Comparison of ENCODE assay signal across 25 cellular contexts in genomic region chrX:65997978-65998717, GRCh38. TPM values are rescaled to one million over a fixed set of nuclear protein-coding genes. Genes with fewer than 3 reads are reported as not detected.
A peak's percentile ranks its signal among the peaks of the same experiment; 100 is the strongest.
DNase-seq lines count a peak whose midpoint lies in the region; ATAC-seq, FAIRE-seq and TF ChIP-seq lines count a peak whose summit lies in the region.
"Had no signal": no experiment of that assay in that cellular context is flagged by ENCODE, and none has a peak within 500 bp of the region (broad histone marks: within the 10 kb centered on the region; RNA-seq: fewer than 3 reads in every experiment).

No MANE protein-coding gene starts in this region.

- ATAC-seq in left ventricle myocardium superior: peak; percentile 23
- ATAC-seq in K562: peak; percentile 80
- ATAC-seq: activated CD8-positive, alpha-beta memory T cell treated with anti-CD3 and anti-CD28 coated beads, Interleukin-2, amount 10 ng/mL, durations not matched to agents 7 days and 5 days; activated T-helper 17 cell treated with anti-CD3 and anti-CD28 coated beads, Interleukin-2, amount 50 U/mL, for 72 hours; foreskin keratinocyte; psoas muscle had no signal

- DNase-seq in left ventricle myocardium superior (no peak), right atrium auricular region (ENCODE audit: low spot score) (no peak), NOMO-1 treated with dmso at 0.1 percent for 144 hours (lab: John Stamatoyannopoulos, UW; ENCODE audit: unreplicated experiment) (peak; percentile 94), K562 (ENCODE audit: extremely low read depth in 1 of 4, low spot score in 3 of 4) (peak; percentile 81 to 94 (median 84)), AG08395 (ENCODE audit: low spot score) (no peak), NCI-H446 treated with DMSO at 0.1 percent for 48 hours (lab: John Stamatoyannopoulos, UW) (no peak), RPMI8226 (no peak), SJCRH30 (no peak)
- DNase-seq: activated CD4-positive, CD25-positive, alpha-beta regulatory T cell treated with anti-CD3 and anti-CD28 coated beads, Interleukin-2, amount 50 U/mL, for 72 hours; activated CD8-positive, alpha-beta memory T cell treated with anti-CD3 and anti-CD28 coated beads, Interleukin-2, amount 10 ng/mL, durations not matched to agents 7 days and 5 days; CD4-positive, CD25-positive, alpha-beta regulatory T cell; cortex of kidney; DMS79 treated with DMSO at 0.1 percent for 48 hours; foreskin keratinocyte; hypothalamus; NCI-H1436 treated with DMSO at 0.1 percent for 48 hours; NCI-H226; psoas muscle; T-helper 2 cell; testis had no signal

- no peak for TF ChIP-seq CTCF in right atrium auricular region (IDR thresholded peaks at IDR 0.05)
- no peak for TF ChIP-seq CTCF in K562 (IDR thresholded peaks at IDR 0.05 in 2 of 3, conservative IDR thresholded peaks at IDR 0.05 in 1 of 3; ENCODE audit: insufficient read depth in 2 of 3, low read depth in 1 of 3, low read length in 3 of 3)

- H3K79me2 ChIP-seq in K562 (ENCODE audit: control insufficient read depth, insufficient read depth, low read length): peaks cover 56% of the 10 kb centered on the region

- H3K9ac ChIP-seq in K562 (ENCODE audit: insufficient read depth in 1 of 2, low read depth in 2 of 2, low read length in 2 of 2): peak overlapping the region; percentile 11 to 88; a peak in 3 of 4 replicates

- H3K4me2 ChIP-seq in K562 (ENCODE audit: insufficient read depth, low read length): peak overlapping the region; percentile 80

- peak; percentile 10 to 42; a peak in 2 of 4 replicates for TF ChIP-seq RAD21 in K562 (CRISPR knock-in tag; conservative IDR thresholded peaks at IDR 0.05 in 1 of 2, IDR thresholded peaks at IDR 0.05 in 1 of 2)

- no peak overlapping the region for H2AFZ ChIP-seq in K562 (ENCODE audit: low read depth, low read length)

- H3K36me3 ChIP-seq in right atrium auricular region: no peaks in the 10 kb centered on the region
- peaks cover 4% of the 10 kb centered on the region; the same call in 2 of the 3 replicates for H3K36me3 ChIP-seq in K562 (ENCODE audit: control insufficient read depth, insufficient read depth, low read length)
- no peaks in the 10 kb centered on the region for H3K36me3 ChIP-seq in SJCRH30

- 7% methylated on average over 2 of the region's 2 CpGs for WGBS in K562 (ENCODE audit: insufficient coverage, low coverage, missing lambda C conversion rate)

- intact Hi-C loops in left ventricle myocardium superior (cut with micrococcal nuclease): no loop called here
- intact Hi-C loops in K562 (cut with micrococcal nuclease): loop anchor here (1.0 kb wide), 2 partner anchors 11 to 17 kb away; no protein-coding TSS in a partner anchor

- POLR2A ChIA-PET in K562 (lab: Yijun Ruan, JAX): interaction anchor here (0.5 to 5.3 kb wide), 12 partner anchors 8 to 1005 kb away, joined by 3 to 49 read pairs (median 4); no protein-coding TSS in a partner anchor

- no peaks in the 10 kb centered on the region for H3K9me1 ChIP-seq in K562 (ENCODE audit: control insufficient read depth, insufficient read depth, low read length)

- peak; percentile 100 for TF ChIP-seq EP300 in K562 (IDR thresholded peaks at IDR 0.05; ENCODE audit: low read length)

- H4K20me1 ChIP-seq in K562 (replicated peaks; ENCODE audit: control insufficient read depth, insufficient read depth, low read length): no peaks in the 10 kb centered on the region

- H3K4me3 ChIP-seq in right atrium auricular region (no peak overlapping the region), K562 (no peak overlapping the region), SJCRH30 (no peak overlapping the region)
- H3K4me3 ChIP-seq: psoas muscle, testis had no signal

- peak; percentile 78 for TF ChIP-seq POLR2A in K562 (conservative IDR thresholded peaks at IDR 0.05)

- H3K27me3 ChIP-seq in right atrium auricular region: no peaks in the 10 kb centered on the region
- H3K27me3 ChIP-seq in K562 (ENCODE audit: control insufficient read depth in 2 of 2, insufficient read depth in 2 of 2, low read length in 2 of 2): no peaks in the 10 kb centered on the region
- no peaks in the 10 kb centered on the region for H3K27me3 ChIP-seq in SJCRH30
- H3K27me3 ChIP-seq: foreskin keratinocyte, testis had no signal

- H3K4me1 ChIP-seq in right atrium auricular region (no peaks in the 10 kb centered on the region), K562 (replicated peaks in 1 of 2; ENCODE audit: control insufficient read depth in 2 of 2, insufficient read depth in 2 of 2, low read length in 2 of 2) (peaks cover 5 to 78% of the 10 kb centered on the region in 2 experiments; a peak in 4 of 5 replicates), SJCRH30 (no peaks in the 10 kb centered on the region)
- H3K4me1 ChIP-seq: foreskin keratinocyte, psoas muscle, testis had no signal

- CTCF ChIA-PET in K562 (lab: Yijun Ruan, JAX; ENCODE audit: low intra/inter-chr PET ratio): interaction anchor here (0.6 kb wide), 1 partner anchor 11 kb away, joined by 3 read pairs; no protein-coding TSS in a partner anchor

- BruUV-seq in K562 (replicated peaks; lab: Mats Ljungman, UMichigan): no TSS peak

- H3K9me3 ChIP-seq in right atrium auricular region: no peaks in the 10 kb centered on the region
- H3K9me3 ChIP-seq in K562 (replicated peaks; ENCODE audit: control insufficient read depth, insufficient read depth, low read depth, low read length): no peaks in the 10 kb centered on the region
- no peaks in the 10 kb centered on the region for H3K9me3 ChIP-seq in SJCRH30 (replicated peaks)
- H3K9me3 ChIP-seq: psoas muscle, testis had no signal

- H3K27ac ChIP-seq in right atrium auricular region: no peak overlapping the region
- peak overlapping the region; percentile 99 for H3K27ac ChIP-seq in K562 (ENCODE audit: extremely low read depth, low read depth, low read length)
- no peak overlapping the region for H3K27ac ChIP-seq in SJCRH30
- H3K27ac ChIP-seq: foreskin keratinocyte, psoas muscle, testis had no signal

- FAIRE-seq in K562 (lab: Jason Lieb, UNC): peak; percentile 97
- FAIRE-seq: A204.1, endothelial cell of umbilical vein, H1 had no signal

- in situ Hi-C loops in K562 (cut with MboI): no loop called here

TF ChIP-seq in K562, 482 proteins besides CTCF, POLR2A, EP300 and RAD21 (continues in another document):
- TF ChIP-seq CHCHD3 (CRISPR knock-in tag; IDR thresholded peaks at IDR 0.05) (no peak), RHOXF2B (CRISPR knock-in tag; conservative IDR thresholded peaks at IDR 0.05) (no peak; the same call in 1 of the 2 replicates), HNRNPLL (IDR thresholded peaks at IDR 0.05; ENCODE audit: low read depth, low read length, poor library complexity, severe bottlenecking) (no peak), RNF2 (IDR thresholded peaks at IDR 0.05) (peak; percentile 100), GTF2A2 (tag; IDR thresholded peaks at IDR 0.05) (no peak), NFIC (IDR thresholded peaks at IDR 0.05) (peak; percentile 55), DNMT1 (IDR thresholded peaks at IDR 0.05) (no peak), SPI1 (IDR thresholded peaks at IDR 0.05; ENCODE audit: borderline replicate concordance, low read depth, low read length) (peak; percentile 95), TRIM24 (IDR thresholded peaks at IDR 0.05) (peak; percentile 72 to 91; a peak in 3 of 4 replicates), HDAC2 (IDR thresholded peaks at IDR 0.05) (peak; percentile 52; the same call in 1 of the 2 replicates), MAFK (IDR thresholded peaks at IDR 0.05; ENCODE audit: low read length) (peak; percentile 88), TARDBP (IDR thresholded peaks at IDR 0.05) (no peak), KDM4B (IDR thresholded peaks at IDR 0.05; ENCODE audit: borderline replicate concordance in 2 of 2, low read depth in 1 of 2) (no peak), HMGN3 (IDR thresholded peaks at IDR 0.05; ENCODE audit: borderline replicate concordance, extremely low read depth, insufficient read length, low read depth, low read length) (peak; percentile 87), SNRNP70 (optimal IDR thresholded peaks at IDR 0.05; ENCODE audit: low read depth, low read length) (no peak), MLLT1 (IDR thresholded peaks at IDR 0.05) (peak; percentile 83 to 90; a peak in 3 of 4 replicates), MAZ (CRISPR knock-in tag; conservative IDR thresholded peaks at IDR 0.05 in 1 of 2, IDR thresholded peaks at IDR 0.05 in 1 of 2) (peak in 1 of 2 experiments; percentile 48; a peak in 1 of 4 replicates)

RNA-seq across cellular contexts. Expression of gene VSIG4, which starts 41.7 kb away (rescaled TPM):
- total RNA-seq in left ventricle myocardium superior: 42.1 TPM
- 10 to 100 TPM; 28.0 to 71.6 TPM for total RNA-seq in right atrium auricular region
- not detected in 2 replicates for total RNA-seq in K562 (2011; cell fraction: chromatin; rRNA removed; ENCODE audit: low replicate concordance)
- 0.17 TPM in 1 of 2 replicates, not detected in the other for total RNA-seq in K562 (2011; cell fraction: nucleolus; rRNA removed)
- total RNA-seq in K562 (2011; cell fraction: nucleoplasm; rRNA removed): 0.37 TPM in 1 of 2 replicates, not detected in the other
- not detected in 2 replicates for total RNA-seq in K562 (2014; rRNA removed)
- 0.22 and 0.29 TPM in 2 replicates for total RNA-seq in K562 (2014; rRNA removed; fragmentation: Illumina TruSeq; extraction: Trizol)
- total RNA-seq in K562 (2015; rRNA removed; fragmentation: Illumina TruSeq; extraction: Trizol): 0.23 and 0.33 TPM in 2 replicates
- 0.47 and 0.49 TPM in 2 replicates for total RNA-seq in K562 (2021)
- polyA plus RNA-seq in K562 (2011; rRNA removed): 0.22 and 0.58 TPM in 2 replicates
- polyA plus RNA-seq in K562 (2011; cell fraction: cytosol; rRNA removed): 0.52 and 1.0 TPM in 2 replicates
- polyA plus RNA-seq in K562 (2011; cell fraction: nucleus; rRNA removed): 0.48 and 1.2 TPM in 2 replicates
- 0.21 and 1.1 TPM in 2 replicates for polyA plus RNA-seq in K562 (2012)
- polyA plus RNA-seq in K562 (2014; fragmentation: Illumina TruSeq; extraction: Trizol): 0.43 and 0.46 TPM in 2 replicates
- 1 to 10 TPM in 1 of 2 experiments, under 1 TPM in 1; 0.91 to 1.6 TPM for polyA plus RNA-seq in K562 (2014; fragmentation: Nextera tagmentation; extraction: Ambion mirVana)
- polyA plus RNA-seq in K562 (2014; rRNA removed): 0.12 and 0.61 TPM in 2 replicates
- polyA minus RNA-seq in K562 (2011; rRNA and poly(A)+ RNA removed): 0.35 and 0.42 TPM in 2 replicates
- not detected in 2 replicates for polyA minus RNA-seq in K562 (2011; cell fraction: cytosol; rRNA and poly(A)+ RNA removed)
- polyA minus RNA-seq in K562 (2011; cell fraction: nucleus; rRNA and poly(A)+ RNA removed): 0.22 TPM in 1 of 2 replicates, not detected in the other
- total RNA-seq in SJCRH30 (2014; rRNA removed; shearing (Covaris generic)): not detected in 2 replicates
- total RNA-seq: activated CD8-positive, alpha-beta memory T cell treated with anti-CD3 and anti-CD28 coated beads, Interleukin-2, amount 10 ng/mL, durations not matched to agents 7 days and 5 days; CD4-positive, CD25-positive, alpha-beta regulatory T cell; endothelial cell of umbilical vein; foreskin keratinocyte; H1; neural crest cell had no signal
- polyA plus RNA-seq: CD4-positive, CD25-positive, alpha-beta regulatory T cell; endothelial cell of umbilical vein; foreskin keratinocyte; H1 had no signal

Comparison
In these comparisons a context has a peak if more than half of its experiments do, and no peak if none do; other contexts are left out.
1. DNase-seq: peak in NOMO-1 treated with dmso at 0.1 percent for 144 hours (single experiment) and K562 (4 of 4); none in left ventricle myocardium superior (single experiment), right atrium auricular region (single experiment), AG08395 (single experiment), NCI-H446 treated with DMSO at 0.1 percent for 48 hours (single experiment), RPMI8226 (single experiment) and SJCRH30 (0 of 2).
2. RNA of gene VSIG4, which starts 41.7 kb away (total RNA-seq): 28.0 to 71.6 TPM in right atrium auricular region and 42.1 TPM in left ventricle myocardium superior (single experiment); 0.17 to 0.49 TPM in K562 and not detected in SJCRH30; every median in the first group is over 10 times any median in the second.